10 cellular contexts compared by ENCODE assay signal in genomic region chr10:119263966-119264621, GRCh38. TPM values are rescaled to one million over a fixed set of nuclear protein-coding genes. Genes with fewer than 3 reads are reported as not detected.
DNase-seq lines count a peak whose midpoint lies in the region; ATAC-seq and TF ChIP-seq lines count a peak whose summit lies in the region.
"Had no signal": no experiment of that assay in that cellular context is flagged by ENCODE, and none has a peak within 500 bp of the region (broad histone marks: within the 10 kb centered on the region; RNA-seq: fewer than 3 reads in every experiment).

No MANE protein-coding gene starts in this region.

- intact Hi-C loops in sciatic nerve (cut with DNase I), result no loop called here

- ATAC-seq in sciatic nerve (peak; percentile 58), GM21528 (IDR thresholded peaks at IDR 0.05; ENCODE audit: low FRiP score, unreplicated experiment) (no peak)

- H3K4me3 ChIP-seq in fibroblast of the aortic adventitia (ENCODE audit: low read depth, low read length), result no peak overlapping the region

- no peak for TF ChIP-seq CTCF in fibroblast of the aortic adventitia (IDR thresholded peaks at IDR 0.05; ENCODE audit: insufficient read depth, low read length)

- DNase-seq in DMS153 treated with DMSO at 0.1 percent for 48 hours (lab: John Stamatoyannopoulos, UW; ENCODE audit: unreplicated experiment) (peak; percentile 47), NCI-H510A treated with DMSO at 0.1 percent for 48 hours (lab: John Stamatoyannopoulos, UW) (peak; percentile 88), fibroblast of the aortic adventitia (ENCODE audit: low read depth) (peak; percentile 58), sciatic nerve (ENCODE audit: low spot score) (no peak), NAMALWA (ENCODE audit: low spot score) (no peak), GOT3 (lab: John Stamatoyannopoulos, UW) (no peak), NCI-H1930 (lab: John Stamatoyannopoulos, UW) (no peak)
- DNase-seq: activated gamma-delta T cell, midbrain had no signal

RNA-seq across cellular contexts. Expression of gene GRK5, which starts 56.7 kb away (rescaled TPM):
- total RNA-seq in fibroblast of the aortic adventitia (ENCODE audit: low replicate concordance) (7.0 and 20.5 TPM in 2 replicates), sciatic nerve (54.1 TPM)

Comparison
In these comparisons a context has a peak if more than half of its experiments do, and no peak if none do; other contexts are left out.
1. DNase-seq: peak in DMS153 treated with DMSO at 0.1 percent for 48 hours (single experiment), NCI-H510A treated with DMSO at 0.1 percent for 48 hours (single experiment) and fibroblast of the aortic adventitia (single experiment); none in sciatic nerve (single experiment), NAMALWA (single experiment), GOT3 (single experiment) and NCI-H1930 (0 of 2).